In the genomic region with DNA sequence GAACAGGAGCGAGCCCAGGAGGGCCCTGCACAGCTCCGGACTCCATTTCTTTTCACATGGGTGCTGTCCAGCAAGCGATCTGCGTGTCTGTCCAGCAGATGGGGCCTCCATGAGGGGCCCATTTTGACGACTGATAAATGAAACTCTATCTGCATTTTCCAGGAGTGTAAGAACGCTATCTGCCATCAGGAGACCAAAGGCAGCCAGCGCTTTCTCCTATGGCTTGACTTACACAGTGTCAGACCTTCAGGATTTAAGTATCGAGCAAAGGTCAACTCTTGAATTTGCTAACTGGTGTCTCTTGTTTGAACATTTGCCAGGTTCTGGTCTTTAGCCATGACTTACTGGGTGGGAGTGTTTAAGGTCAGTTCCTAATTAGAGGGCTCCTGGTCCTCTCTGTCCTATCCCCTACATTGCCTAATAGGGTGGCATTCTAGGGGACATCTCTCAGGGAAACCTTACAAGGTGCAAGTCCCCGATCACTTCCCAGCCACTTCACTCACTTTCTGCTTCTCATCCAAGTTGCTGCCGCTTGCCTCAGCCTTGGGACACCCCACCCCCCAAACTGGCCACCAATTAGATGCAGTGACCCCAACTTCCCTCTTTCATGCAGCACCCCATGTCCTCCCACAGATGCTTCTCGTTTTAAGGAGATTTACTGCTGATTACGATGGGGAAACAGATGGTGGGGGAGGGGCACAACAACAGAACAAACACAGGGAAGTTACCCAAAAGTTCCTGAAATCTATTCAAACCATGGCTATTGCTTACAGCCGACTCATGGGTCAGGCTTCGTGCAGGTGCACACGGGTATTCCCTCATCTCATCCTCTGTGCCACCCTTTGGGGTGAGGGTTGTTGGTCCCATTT, we compare ENCODE assay signal across 1 cellular context.
TF ChIP-seq lines count a peak whose summit lies in the region.

No MANE protein-coding gene starts in this region.

TF ChIP-seq in SK-N-SH treated with all-trans-retinoic acid at 6 μM for 48 hours, 23 proteins besides CTCF, POLR2A, EP300 and RAD21 (continued from another document):
- TF ChIP-seq, protein P1, sequence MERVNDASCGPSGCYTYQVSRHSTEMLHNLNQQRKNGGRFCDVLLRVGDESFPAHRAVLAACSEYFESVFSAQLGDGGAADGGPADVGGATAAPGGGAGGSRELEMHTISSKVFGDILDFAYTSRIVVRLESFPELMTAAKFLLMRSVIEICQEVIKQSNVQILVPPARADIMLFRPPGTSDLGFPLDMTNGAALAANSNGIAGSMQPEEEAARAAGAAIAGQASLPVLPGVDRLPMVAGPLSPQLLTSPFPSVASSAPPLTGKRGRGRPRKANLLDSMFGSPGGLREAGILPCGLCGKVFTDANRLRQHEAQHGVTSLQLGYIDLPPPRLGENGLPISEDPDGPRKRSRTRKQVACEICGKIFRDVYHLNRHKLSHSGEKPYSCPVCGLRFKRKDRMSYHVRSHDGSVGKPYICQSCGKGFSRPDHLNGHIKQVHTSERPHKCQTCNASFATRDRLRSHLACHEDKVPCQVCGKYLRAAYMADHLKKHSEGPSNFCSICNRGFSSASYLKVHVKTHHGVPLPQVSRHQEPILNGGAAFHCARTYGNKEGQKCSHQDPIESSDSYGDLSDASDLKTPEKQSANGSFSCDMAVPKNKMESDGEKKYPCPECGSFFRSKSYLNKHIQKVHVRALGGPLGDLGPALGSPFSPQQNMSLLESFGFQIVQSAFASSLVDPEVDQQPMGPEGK (CRISPR knock-in tag; IDR thresholded peaks at IDR 0.05; ENCODE audit: borderline replicate concordance): no peak
- TF ChIP-seq TCF4 (CRISPR knock-in tag; IDR thresholded peaks at IDR 0.05; ENCODE audit: borderline replicate concordance) (no peak), PPARA (CRISPR knock-in tag; IDR thresholded peaks at IDR 0.05; ENCODE audit: borderline replicate concordance) (no peak), ZFP3 (CRISPR knock-in tag; IDR thresholded peaks at IDR 0.05) (no peak), BACH2 (CRISPR knock-in tag; IDR thresholded peaks at IDR 0.05; ENCODE audit: borderline replicate concordance) (no peak), ZNF70 (CRISPR knock-in tag; IDR thresholded peaks at IDR 0.05) (no peak), SNAI2 (CRISPR knock-in tag; IDR thresholded peaks at IDR 0.05) (no peak)
- TF ChIP-seq, protein P2, sequence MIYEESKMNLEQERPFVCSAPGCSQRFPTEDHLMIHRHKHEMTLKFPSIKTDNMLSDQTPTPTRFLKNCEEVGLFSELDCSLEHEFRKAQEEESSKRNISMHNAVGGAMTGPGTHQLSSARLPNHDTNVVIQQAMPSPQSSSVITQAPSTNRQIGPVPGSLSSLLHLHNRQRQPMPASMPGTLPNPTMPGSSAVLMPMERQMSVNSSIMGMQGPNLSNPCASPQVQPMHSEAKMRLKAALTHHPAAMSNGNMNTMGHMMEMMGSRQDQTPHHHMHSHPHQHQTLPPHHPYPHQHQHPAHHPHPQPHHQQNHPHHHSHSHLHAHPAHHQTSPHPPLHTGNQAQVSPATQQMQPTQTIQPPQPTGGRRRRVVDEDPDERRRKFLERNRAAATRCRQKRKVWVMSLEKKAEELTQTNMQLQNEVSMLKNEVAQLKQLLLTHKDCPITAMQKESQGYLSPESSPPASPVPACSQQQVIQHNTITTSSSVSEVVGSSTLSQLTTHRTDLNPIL (CRISPR knock-in tag; IDR thresholded peaks at IDR 0.05; ENCODE audit: low read depth): no peak
